8 cellular contexts compared by ENCODE assay signal in the genomic region with DNA sequence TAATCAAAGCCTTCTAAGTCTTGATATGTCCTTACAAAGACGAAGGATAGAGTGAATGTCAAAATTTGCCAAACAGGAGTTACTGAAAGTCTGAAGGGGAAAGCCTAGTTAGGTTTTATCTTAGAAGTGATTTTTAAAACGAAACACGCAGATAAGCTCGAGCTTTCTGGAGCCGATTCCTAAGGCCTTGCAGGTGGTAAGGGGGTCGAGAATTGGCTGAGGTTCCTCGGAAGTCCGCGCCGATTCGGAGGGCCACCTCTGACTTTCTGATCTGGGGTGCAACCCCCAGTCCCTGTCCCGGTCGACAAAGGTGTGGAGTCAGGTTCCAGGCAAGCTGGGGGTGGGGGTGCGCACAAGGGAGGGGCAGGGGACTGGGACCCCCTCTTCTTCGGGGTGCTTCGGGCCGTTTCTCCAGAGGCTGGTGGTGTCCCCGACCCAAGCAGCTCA. TPM values are rescaled to one million over a fixed set of nuclear protein-coding genes. Genes with fewer than 3 reads are reported as not detected.
DNase-seq lines count a peak whose midpoint lies in the region; ATAC-seq and TF ChIP-seq lines count a peak whose summit lies in the region.

No MANE protein-coding gene starts in this region.

- TF ChIP-seq EP300 in gastroesophageal sphincter (IDR thresholded peaks at IDR 0.05), result no peak

- ATAC-seq in HG02981 (IDR thresholded peaks at IDR 0.05; ENCODE audit: unreplicated experiment), result peak; percentile 7
- ATAC-seq in activated CD8-positive, alpha-beta T cell treated with anti-CD3 and anti-CD28 coated beads, Interleukin-2, amount 10 ng/mL, durations not matched to agents 7 days and 5 days, result no peak
- ATAC-seq in gastroesophageal sphincter, result no peak
- ATAC-seq in gastrocnemius medialis, result peak in 1 of 2 donors; percentile 1
- no peak for ATAC-seq in esophagus mucosa
- no peak for ATAC-seq in left colon

- intact Hi-C loops in gastrocnemius medialis (cut with DNase I; ENCODE audit: low total_unique reads) (loop anchor here (2.0 to 5.0 kb wide), 6 partner anchors 39 to 394 kb away; partner anchors contain the start of genes EZH2, PDIA4 and ZNF786), left colon (cut with DNase I, micrococcal nuclease) (no loop called here)

- WGBS in gastroesophageal sphincter (ENCODE audit: low coverage in 1 of 2), 2 donors, result 1% methylated on average over 12 to 13 of the region's 18 CpGs

- H3K36me3 ChIP-seq in gastroesophageal sphincter, result no peaks in the 10 kb centered on the region
- no peaks in the 10 kb centered on the region for H3K36me3 ChIP-seq in gastrocnemius medialis

- TF ChIP-seq POLR2A in gastroesophageal sphincter (IDR thresholded peaks at IDR 0.05) (no peak), gastrocnemius medialis (IDR thresholded peaks at IDR 0.05) (no peak)

- H3K27ac Mint-ChIP-seq in activated CD8-positive, alpha-beta T cell treated with anti-CD3 and anti-CD28 coated beads, Interleukin-2, amount 10 ng/mL, durations not matched to agents 7 days and 5 days, result peak overlapping the region; percentile 84

- peak overlapping the region; percentile 79 for H3K4me3 Mint-ChIP-seq in activated CD8-positive, alpha-beta T cell treated with anti-CD3 and anti-CD28 coated beads, Interleukin-2, amount 10 ng/mL, durations not matched to agents 7 days and 5 days

- no peaks in the 10 kb centered on the region for H3K9me3 Mint-ChIP-seq in activated CD8-positive, alpha-beta T cell treated with anti-CD3 and anti-CD28 coated beads, Interleukin-2, amount 10 ng/mL, durations not matched to agents 7 days and 5 days (ENCODE audit: insufficient read depth)

- peaks cover 11% of the 10 kb centered on the region for H3K36me3 Mint-ChIP-seq in activated CD8-positive, alpha-beta T cell treated with anti-CD3 and anti-CD28 coated beads, Interleukin-2, amount 10 ng/mL, durations not matched to agents 7 days and 5 days (ENCODE audit: low read depth)

- H3K27ac ChIP-seq in gastroesophageal sphincter (peak overlapping the region; percentile 88 to 98 (median 96)), gastrocnemius medialis (peak overlapping the region; percentile 85 to 96 (median 92))

- no peak for TF ChIP-seq CTCF in gastroesophageal sphincter (IDR thresholded peaks at IDR 0.05)
- TF ChIP-seq CTCF in gastrocnemius medialis (IDR thresholded peaks at IDR 0.05 in 4 of 5, conservative IDR thresholded peaks at IDR 0.05 in 1 of 5), result no peak

- H3K27me3 Mint-ChIP-seq in activated CD8-positive, alpha-beta T cell treated with anti-CD3 and anti-CD28 coated beads, Interleukin-2, amount 10 ng/mL, durations not matched to agents 7 days and 5 days (ENCODE audit: low read depth), result peaks cover 11% of the 10 kb centered on the region

- H3K27me3 ChIP-seq in gastroesophageal sphincter (no peaks in the 10 kb centered on the region), gastrocnemius medialis (no peaks in the 10 kb centered on the region)

- CTCF ChIA-PET in activated CD8-positive, alpha-beta T cell treated with anti-CD3 and anti-CD28 coated beads, Interleukin-2, amount 10 ng/mL, durations not matched to agents 7 days and 5 days (lab: Charles Lee), result interaction anchor here (1.6 to 2.1 kb wide), 3 partner anchors 123 to 265 kb away, joined by 4 to 13 read pairs (median 5); no protein-coding TSS in a partner anchor

- no peaks in the 10 kb centered on the region for H3K9me3 ChIP-seq in gastroesophageal sphincter
- H3K9me3 ChIP-seq in gastrocnemius medialis, result no peaks in the 10 kb centered on the region

- in situ Hi-C loops in gastrocnemius medialis (cut with MboI; ENCODE audit: low sequenced_read_pairs in 4 of 4), result no loop called here

- peak overlapping the region; percentile 77 to 88 for H3K4me3 ChIP-seq in gastroesophageal sphincter
- H3K4me3 ChIP-seq in gastrocnemius medialis, result peak overlapping the region; percentile 56 to 81 (median 72)

- peaks cover 13 to 43% (median 18%) of the 10 kb centered on the region in 3 donors for H3K4me1 ChIP-seq in gastroesophageal sphincter
- H3K4me1 ChIP-seq in gastrocnemius medialis, result peaks cover 29% of the 10 kb centered on the region in 2 donors

- peak; percentile 30 for DNase-seq in DMS79 (lab: John Stamatoyannopoulos, UW)
- no peak for DNase-seq in DMS79 treated with DMSO at 0.1 percent for 48 hours (lab: John Stamatoyannopoulos, UW)
- no peak for DNase-seq in activated CD8-positive, alpha-beta T cell treated with anti-CD3 and anti-CD28 coated beads, Interleukin-2, amount 10 ng/mL, durations not matched to agents 7 days and 5 days
- no peak for DNase-seq in gastrocnemius medialis
- no peak for DNase-seq in left colon

- peaks cover 49% of the 10 kb centered on the region for H3K4me1 Mint-ChIP-seq in activated CD8-positive, alpha-beta T cell treated with anti-CD3 and anti-CD28 coated beads, Interleukin-2, amount 10 ng/mL, durations not matched to agents 7 days and 5 days (ENCODE audit: low read depth)

- POLR2A ChIA-PET in activated CD8-positive, alpha-beta T cell treated with anti-CD3 and anti-CD28 coated beads, Interleukin-2, amount 10 ng/mL, durations not matched to agents 7 days and 5 days (lab: Charles Lee), result interaction anchor here (0.7 to 2.1 kb wide), 17 partner anchors 8 to 289 kb away, joined by 3 to 11 read pairs (median 3); no protein-coding TSS in a partner anchor

RNA-seq across cellular contexts. Expression of gene CUL1, which starts 0.7 kb away (rescaled TPM):
- 10 to 100 TPM; 55.8 to 57.6 TPM for total RNA-seq in activated CD8-positive, alpha-beta T cell treated with anti-CD3 and anti-CD28 coated beads, Interleukin-2, amount 10 ng/mL, durations not matched to agents 7 days and 5 days
- total RNA-seq in gastroesophageal sphincter (10 to 100 TPM; 80.6 to 83.7 (median 82.8) TPM), gastrocnemius medialis (100 to 1,000 TPM in 1 of 4 donors, 10 to 100 TPM in 3; 78.7 to 101 (median 84.6) TPM), esophagus mucosa (29.0 TPM), left colon (10 to 100 TPM; 34.9 to 37.2 TPM)
